9 cellular contexts compared by ENCODE assay signal in the genomic region with DNA sequence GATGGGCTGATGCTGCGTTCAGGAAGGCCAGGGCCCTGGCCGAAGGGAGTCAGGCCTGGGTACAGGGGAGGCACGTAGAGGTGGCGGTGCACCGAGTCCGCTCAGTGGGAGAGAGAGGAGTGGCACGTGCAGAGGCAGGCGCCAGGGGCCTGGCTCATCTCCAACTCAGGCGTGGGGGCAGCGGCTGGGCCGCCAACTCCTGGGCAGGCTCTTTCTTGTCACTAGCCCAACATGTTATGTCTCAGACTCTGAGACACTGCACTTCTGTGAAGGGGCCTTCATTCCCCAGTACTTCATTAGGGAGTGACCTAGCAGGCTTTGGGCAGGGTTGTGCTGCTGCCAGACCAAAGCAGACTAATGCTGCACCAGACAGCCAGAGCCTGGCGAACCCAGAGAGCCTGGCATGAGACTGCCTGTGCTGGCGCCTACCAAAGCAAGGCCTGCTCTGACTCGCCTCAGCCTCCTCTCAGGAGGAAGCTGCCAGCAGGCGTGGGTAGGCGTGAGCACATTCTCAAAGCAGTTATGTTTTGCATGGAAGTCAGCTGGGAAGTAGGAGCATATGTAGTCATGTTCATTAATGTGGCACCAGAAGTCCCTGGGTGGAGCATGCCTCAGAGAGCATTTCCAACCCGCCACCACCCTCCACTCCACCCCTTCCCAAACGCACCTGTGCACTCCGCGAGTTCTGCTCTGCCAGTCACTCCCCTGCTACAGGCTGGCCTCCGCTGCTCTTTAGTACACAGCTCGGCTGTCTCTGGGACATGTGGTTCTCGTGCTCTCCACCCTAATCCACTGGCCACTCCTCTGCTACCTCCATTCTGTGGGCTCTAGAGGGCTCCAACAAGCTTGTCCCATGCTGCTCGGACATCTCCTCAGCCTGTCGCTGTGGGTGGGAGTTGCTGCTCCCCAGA. TPM values are rescaled to one million over a fixed set of nuclear protein-coding genes. Genes with fewer than 3 reads are reported as not detected.
A peak's percentile ranks its signal among the peaks of the same experiment; 100 is the strongest.
DNase-seq lines count a peak whose midpoint lies in the region; ATAC-seq and TF ChIP-seq lines count a peak whose summit lies in the region.
"Had no signal": no experiment of that assay in that cellular context is flagged by ENCODE, and none has a peak within 500 bp of the region (broad histone marks: within the 10 kb centered on the region; RNA-seq: fewer than 3 reads in every experiment).

No MANE protein-coding gene starts in this region.

- TF ChIP-seq CTCF in choroid plexus epithelial cell (conservative IDR thresholded peaks at IDR 0.05; ENCODE audit: low read depth, low read length) = no peak
- TF ChIP-seq CTCF in mesothelial cell of epicardium (IDR thresholded peaks at IDR 0.05; ENCODE audit: unreplicated experiment) = no peak

- DNase-seq in CD1c-positive myeloid dendritic cell (ENCODE audit: extremely low spot score) = peak; percentile 78
- DNase-seq in NCI-H2107 (lab: John Stamatoyannopoulos, UW) = peak; percentile 93
- DNase-seq in choroid plexus epithelial cell (ENCODE audit: low read depth) = peak; percentile 36
- DNase-seq in mesothelial cell of epicardium (ENCODE audit: low spot score in 2 of 2, unreplicated experiment in 2 of 2) = no peak
- no peak for DNase-seq in foreskin melanocyte
- no peak for DNase-seq in GF-D8 (lab: John Stamatoyannopoulos, UW)

- no peaks in the 10 kb centered on the region for H3K27me3 Mint-ChIP-seq in mesothelial cell of epicardium (ENCODE audit: low read depth)
- H3K27me3 Mint-ChIP-seq: activated naive CD8-positive, alpha-beta T cell had no signal

- H3K9me3 Mint-ChIP-seq in mesothelial cell of epicardium = no peaks in the 10 kb centered on the region

- no peaks in the 10 kb centered on the region for H3K36me3 ChIP-seq in urinary bladder (ENCODE audit: insufficient read depth)

- peaks cover 10% of the 10 kb centered on the region for H3K4me1 Mint-ChIP-seq in mesothelial cell of epicardium

- WGBS in urinary bladder = 47% methylated on average over 25 of the region's 25 CpGs

- H3K4me3 Mint-ChIP-seq in mesothelial cell of epicardium = no peak overlapping the region
- H3K4me3 Mint-ChIP-seq: activated naive CD8-positive, alpha-beta T cell had no signal

- peak overlapping the region; percentile 43 for H3K27ac Mint-ChIP-seq in mesothelial cell of epicardium
- H3K27ac Mint-ChIP-seq: activated naive CD8-positive, alpha-beta T cell had no signal

- peaks cover 10% of the 10 kb centered on the region for H3K36me3 Mint-ChIP-seq in mesothelial cell of epicardium
- H3K36me3 Mint-ChIP-seq: activated naive CD8-positive, alpha-beta T cell had no signal

- H3K4me3 ChIP-seq in choroid plexus epithelial cell (ENCODE audit: low read depth, low read length) (no peak overlapping the region), urinary bladder (ENCODE audit: low read depth, low read length) (no peak overlapping the region)

- no peak for ATAC-seq in HG02973 (IDR thresholded peaks at IDR 0.05; ENCODE audit: unreplicated experiment)

- no peaks in the 10 kb centered on the region for H3K4me1 ChIP-seq in urinary bladder (ENCODE audit: insufficient read depth)

- H3K27ac ChIP-seq in urinary bladder (ENCODE audit: low read depth) = peak overlapping the region; percentile 66

RNA-seq across cellular contexts. Expression of gene CKB, which starts 9.7 kb away (rescaled TPM):
- total RNA-seq in mesothelial cell of epicardium (50.6 to 56.7 TPM (median 53.3 TPM) in 3 replicates), urinary bladder (121 TPM)
- 1,521 TPM for polyA plus RNA-seq in urinary bladder

RNA-seq across cellular contexts. Expression of gene TRMT61A, which starts 16.0 kb away (rescaled TPM):
- total RNA-seq in mesothelial cell of epicardium (8.7 to 9.5 TPM (median 9.5 TPM) in 3 replicates), urinary bladder (5.7 TPM)
- polyA plus RNA-seq in urinary bladder = 35.0 TPM

RNA-seq across cellular contexts. Expression of gene BAG5, which starts 49.5 kb away (rescaled TPM):
- total RNA-seq in mesothelial cell of epicardium (21.8 to 23.5 TPM (median 22.2 TPM) in 3 replicates), urinary bladder (29.8 TPM)
- 18.1 TPM for polyA plus RNA-seq in urinary bladder

RNA-seq across cellular contexts. Expression of gene COA8, which starts 49.8 kb away (rescaled TPM):
- 35.4 to 38.8 TPM (median 36.0 TPM) in 3 replicates for total RNA-seq in mesothelial cell of epicardium
- total RNA-seq in urinary bladder = 37.0 TPM
- polyA plus RNA-seq in urinary bladder = 52.4 TPM

Comparison
In these comparisons a context has a peak if more than half of its experiments do, and no peak if none do; other contexts are left out.
1. DNase-seq: peak in CD1c-positive myeloid dendritic cell (single experiment), NCI-H2107 (single experiment) and choroid plexus epithelial cell (single experiment); none in mesothelial cell of epicardium (0 of 2), foreskin melanocyte (single experiment) and GF-D8 (single experiment).